In genomic region chr20:33490023-33490933, GRCh38 we compare ENCODE assay signal across 8 cellular contexts. TPM values are rescaled to one million over a fixed set of nuclear protein-coding genes. Genes with fewer than 3 reads are reported as not detected.
DNase-seq lines count a peak whose midpoint lies in the region; ATAC-seq and TF ChIP-seq lines count a peak whose summit lies in the region.

Gene CBFA2T2, plus strand, starts transcription at chr20:33490096. Its CDS starts 172 bp downstream, at chr20:33490268.

- H3F3A ChIP-seq in OCI-LY1 (ENCODE audit: insufficient read depth, low read length): no peaks in the 10 kb centered on the region

- peak within 1 kb of the TSS; percentile 100 for H3K4me2 ChIP-seq in OCI-LY1 (ENCODE audit: low read length)

- no peak for DNase-seq in GM12864 (ENCODE audit: low read depth)
- DNase-seq in cerebellum (ENCODE audit: low spot score): no peak
- DNase-seq in left lobe of liver (ENCODE audit: low spot score): no peak
- DNase-seq in stimulated activated CD8-positive, alpha-beta memory T cell treated with anti-CD3 and anti-CD28 coated beads, Interleukin-15, amount 100 ng/mL, for 24 hours (ENCODE audit: low read depth): peak; percentile 33
- no peak for DNase-seq in GM19240 (ENCODE audit: insufficient read length, low spot score)

- no peaks in the 10 kb centered on the region for H3K9me3 ChIP-seq in OCI-LY1 (ENCODE audit: low read length)

- H2AFZ ChIP-seq in OCI-LY1 (ENCODE audit: low read length): peak within 1 kb of the TSS; percentile 89; the same call in 1 of the 2 replicates

- no peaks in the 10 kb centered on the region for H3K36me3 ChIP-seq in OCI-LY1 (ENCODE audit: insufficient read depth, low read length)

- H3K9ac ChIP-seq in OCI-LY1 (ENCODE audit: low read length): peak within 1 kb of the TSS; percentile 96

- H3K4me3 ChIP-seq in GM12864 (ENCODE audit: low read depth, low read length) (peak within 1 kb of the TSS; percentile 96), OCI-LY1 (ENCODE audit: low read depth, low read length, poor library complexity, severe bottlenecking) (peak within 1 kb of the TSS; percentile 89)

- ATAC-seq in HG02840 (IDR thresholded peaks at IDR 0.05; ENCODE audit: low FRiP score, unreplicated experiment): peak; percentile 43
- ATAC-seq in left lobe of liver: peak; percentile 65

- TF ChIP-seq CTCF in 22Rv1 (IDR thresholded peaks at IDR 0.05) (no peak), GM12864 (IDR thresholded peaks at IDR 0.05; ENCODE audit: low read depth, low read length, missing control alignments) (no peak), OCI-LY1 (IDR thresholded peaks at IDR 0.05; ENCODE audit: low read length) (no peak)

- peak within 1 kb of the TSS; percentile 82 for H3K27ac ChIP-seq in 22Rv1
- H3K27ac ChIP-seq in OCI-LY1 (ENCODE audit: low read depth, low read length, poor library complexity, severe bottlenecking): peak within 1 kb of the TSS; percentile 77

- no peaks in the 10 kb centered on the region for H3K27me3 ChIP-seq in OCI-LY1 (ENCODE audit: insufficient read depth, low read length)

- H3K9me2 ChIP-seq in OCI-LY1 (ENCODE audit: low read depth, low read length): no peaks in the 10 kb centered on the region

- peaks cover 20% of the 10 kb centered on the region for H3K79me2 ChIP-seq in OCI-LY1 (ENCODE audit: insufficient read depth, low read length)

- H4K20me1 ChIP-seq in OCI-LY1 (ENCODE audit: insufficient read depth, low read length): no peaks in the 10 kb centered on the region

- peaks cover 23% of the 10 kb centered on the region for H3K4me1 ChIP-seq in OCI-LY1 (ENCODE audit: insufficient read depth, low read length, severe bottlenecking)

RNA-seq across cellular contexts. Expression of gene CBFA2T2, which starts in this region (rescaled TPM):
- total RNA-seq in cerebellum (38.4 TPM), left lobe of liver (5.7 TPM)
